ENCODE assay signal across 20 cellular contexts in genomic region chr11:58671946-58672345, GRCh38. TPM values are rescaled to one million over a fixed set of nuclear protein-coding genes. Genes with fewer than 3 reads are reported as not detected.
DNase-seq lines count a peak whose midpoint lies in the region; ATAC-seq and TF ChIP-seq lines count a peak whose summit lies in the region.
"Had no signal": no experiment of that assay in that cellular context is flagged by ENCODE, and none has a peak within 500 bp of the region (broad histone marks: within the 10 kb centered on the region; RNA-seq: fewer than 3 reads in every experiment).

No MANE protein-coding gene starts in this region.

- peaks cover 7% of the 10 kb centered on the region for H3K4me1 Mint-ChIP-seq in progenitor cell of endocrine pancreas (ENCODE audit: low read depth)
- no peaks in the 10 kb centered on the region for H3K4me1 Mint-ChIP-seq in chondrocyte (ENCODE audit: low read depth)
- H3K4me1 Mint-ChIP-seq: B cell had no signal

- TF ChIP-seq POLR2A in body of pancreas (IDR thresholded peaks at IDR 0.05), result no peak

- peaks cover 27% of the 10 kb centered on the region for H3K4me1 ChIP-seq in body of pancreas
- H3K4me1 ChIP-seq: BLaER1 treated with 17β-estradiol and CSF1 and Interleukin-3, amounts not matched to agents 10 nM and 100 nM had no signal

- no peaks in the 10 kb centered on the region for H3K36me3 ChIP-seq in body of pancreas (replicated peaks in 1 of 2; ENCODE audit: insufficient read depth in 1 of 2, low read depth in 2 of 2)
- H3K36me3 ChIP-seq: BLaER1 treated with 17β-estradiol and CSF1 and Interleukin-3, amounts not matched to agents 10 nM and 100 nM had no signal

- H3K36me3 Mint-ChIP-seq in progenitor cell of endocrine pancreas (ENCODE audit: insufficient read depth), result no peaks in the 10 kb centered on the region
- no peaks in the 10 kb centered on the region for H3K36me3 Mint-ChIP-seq in chondrocyte (ENCODE audit: low read depth)
- H3K36me3 Mint-ChIP-seq: CD8-positive, alpha-beta T cell had no signal

- peak overlapping the region; percentile 78 for H3K27ac Mint-ChIP-seq in progenitor cell of endocrine pancreas
- H3K27ac Mint-ChIP-seq in chondrocyte (ENCODE audit: unreplicated experiment), result no peak overlapping the region
- H3K27ac Mint-ChIP-seq: B cell; CD8-positive, alpha-beta T cell; HFFc6 had no signal

- intact Hi-C loops in body of pancreas (cut with DNase I), result loop anchor here (10.0 kb wide), 1 partner anchor 113 kb away; no protein-coding TSS in a partner anchor

- H3K4me3 Mint-ChIP-seq in progenitor cell of endocrine pancreas (ENCODE audit: low read depth), result no peak overlapping the region
- H3K4me3 Mint-ChIP-seq in chondrocyte (ENCODE audit: unreplicated experiment), result no peak overlapping the region
- H3K4me3 Mint-ChIP-seq: B cell; CD8-positive, alpha-beta T cell; HFFc6 had no signal

- H3K27me3 ChIP-seq in body of pancreas, result no peaks in the 10 kb centered on the region
- H3K27me3 ChIP-seq: BLaER1 treated with 17β-estradiol and CSF1 and Interleukin-3, amounts not matched to agents 10 nM and 100 nM had no signal

- ATAC-seq in body of pancreas, result peak; percentile 36
- ATAC-seq: CD8-positive, alpha-beta T cell; HCT116 had no signal

- no peak overlapping the region for H3K4me3 ChIP-seq in body of pancreas
- H3K4me3 ChIP-seq: BLaER1 treated with 17β-estradiol and CSF1 and Interleukin-3, amounts not matched to agents 10 nM and 100 nM; GM23248 had no signal

- peak; percentile 7 for DNase-seq in NCI-H526 treated with DMSO at 0.1 percent for 48 hours (lab: John Stamatoyannopoulos, UW)
- peak in 3 of 4 donors; percentile 29 to 59 (median 58) for DNase-seq in body of pancreas
- DNase-seq in progenitor cell of endocrine pancreas (ENCODE audit: low spot score, unreplicated experiment), result no peak
- DNase-seq in chondrocyte (ENCODE audit: low spot score), result no peak
- DNase-seq in GF-D8 (lab: John Stamatoyannopoulos, UW), result no peak
- DNase-seq in glomerular visceral epithelial cell (ENCODE audit: extremely low spot score), result no peak
- DNase-seq: Calu3; CD8-positive, alpha-beta T cell; DND-41; EL; GM23248; H7; HFFc6 had no signal

- 30 to 46% methylated on average over 3 of the region's 3 CpGs for WGBS in body of pancreas, 2 donors

- H3K9me3 Mint-ChIP-seq in progenitor cell of endocrine pancreas (ENCODE audit: low read depth), result no peaks in the 10 kb centered on the region
- no peaks in the 10 kb centered on the region for H3K9me3 Mint-ChIP-seq in chondrocyte (ENCODE audit: low read depth)
- H3K9me3 Mint-ChIP-seq: CD8-positive, alpha-beta T cell; HFFc6 had no signal

- no peaks in the 10 kb centered on the region for H3K9me3 ChIP-seq in body of pancreas
- H3K9me3 ChIP-seq: BLaER1 treated with 17β-estradiol and CSF1 and Interleukin-3, amounts not matched to agents 10 nM and 100 nM had no signal

- no peak for TF ChIP-seq CTCF in body of pancreas (IDR thresholded peaks at IDR 0.05)
- TF ChIP-seq CTCF in progenitor cell of endocrine pancreas (IDR thresholded peaks at IDR 0.05; ENCODE audit: unreplicated experiment), result no peak
- TF ChIP-seq CTCF in chondrocyte (IDR thresholded peaks at IDR 0.05), result no peak

- H3K27me3 Mint-ChIP-seq in progenitor cell of endocrine pancreas (no peaks in the 10 kb centered on the region), chondrocyte (ENCODE audit: low read depth) (peaks cover 5% of the 10 kb centered on the region)
- H3K27me3 Mint-ChIP-seq: B cell had no signal

- H3K27ac ChIP-seq in body of pancreas, result peak overlapping the region; percentile 21 to 61 (median 44)
- H3K27ac ChIP-seq: BLaER1 treated with 17β-estradiol and CSF1 and Interleukin-3, amounts not matched to agents 10 nM and 100 nM; GM23248; HL-60 had no signal

RNA-seq across cellular contexts. Expression of gene CNTF, which starts 49.5 kb away (rescaled TPM):
- total RNA-seq in body of pancreas (1 to 10 TPM in 1 of 2 donors, under 1 TPM in 1; 0.66 to 1.3 TPM), progenitor cell of endocrine pancreas (3.9 and 4.3 TPM in 2 replicates), chondrocyte (0.92 to 1.3 TPM (median 1.1 TPM) in 3 replicates)

RNA-seq across cellular contexts. Expression of gene GLYAT, which starts 59.8 kb away (rescaled TPM):
- total RNA-seq in body of pancreas (under 1 TPM in 1 of 2 donors, not detected in 1; 0.99 TPM), progenitor cell of endocrine pancreas (not detected in 2 replicates), chondrocyte (not detected in 3 replicates)
- total RNA-seq: A172; B cell; Calu3; CD8-positive, alpha-beta T cell; G401; GM23248; H7; HFFc6; HT1080 had no signal

Comparison
In these comparisons a context has a peak if more than half of its experiments do, and no peak if none do; other contexts are left out.
1. DNase-seq: peak in NCI-H526 treated with DMSO at 0.1 percent for 48 hours (single experiment) and body of pancreas (3 of 4); none in progenitor cell of endocrine pancreas (single experiment), chondrocyte (single experiment), GF-D8 (single experiment) and glomerular visceral epithelial cell (single experiment).